In the genomic region with DNA sequence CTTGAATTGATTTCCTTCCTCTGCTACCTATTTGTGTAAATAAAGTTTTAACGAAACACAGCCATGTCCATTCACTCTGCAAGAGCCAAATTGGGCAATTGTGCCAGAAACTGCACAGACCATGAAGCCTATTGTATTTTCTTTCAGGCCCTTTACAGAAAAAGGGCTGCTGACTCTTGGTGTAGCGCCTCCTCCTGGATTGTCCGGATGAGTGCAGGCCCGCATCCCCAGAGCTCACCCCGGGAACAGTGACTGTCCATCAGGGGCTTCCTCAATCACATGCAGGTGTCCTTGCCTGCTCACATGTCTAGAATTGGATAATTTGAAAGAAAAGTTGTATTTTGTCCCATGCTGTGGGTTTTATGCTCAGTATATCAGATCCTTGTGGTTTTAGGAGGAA, we compare ENCODE assay signal across 1 cellular context.
TF ChIP-seq lines count a peak whose summit lies in the region.

No MANE protein-coding gene starts in this region.

TF ChIP-seq in H1, 55 proteins besides CTCF, POLR2A, EP300 and RAD21 (continued from another document):
- TF ChIP-seq, protein P1, sequence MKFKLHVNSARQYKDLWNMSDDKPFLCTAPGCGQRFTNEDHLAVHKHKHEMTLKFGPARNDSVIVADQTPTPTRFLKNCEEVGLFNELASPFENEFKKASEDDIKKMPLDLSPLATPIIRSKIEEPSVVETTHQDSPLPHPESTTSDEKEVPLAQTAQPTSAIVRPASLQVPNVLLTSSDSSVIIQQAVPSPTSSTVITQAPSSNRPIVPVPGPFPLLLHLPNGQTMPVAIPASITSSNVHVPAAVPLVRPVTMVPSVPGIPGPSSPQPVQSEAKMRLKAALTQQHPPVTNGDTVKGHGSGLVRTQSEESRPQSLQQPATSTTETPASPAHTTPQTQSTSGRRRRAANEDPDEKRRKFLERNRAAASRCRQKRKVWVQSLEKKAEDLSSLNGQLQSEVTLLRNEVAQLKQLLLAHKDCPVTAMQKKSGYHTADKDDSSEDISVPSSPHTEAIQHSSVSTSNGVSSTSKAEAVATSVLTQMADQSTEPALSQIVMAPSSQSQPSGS (IDR thresholded peaks at IDR 0.05; ENCODE audit: low read length) = no peak
- TF ChIP-seq TBP (IDR thresholded peaks at IDR 0.05; ENCODE audit: low read depth, low read length) = no peak
- TF ChIP-seq MAFK (IDR thresholded peaks at IDR 0.05; ENCODE audit: low read depth, low read length) = no peak
